ENCODE assay signal across 8 cellular contexts in the genomic region with DNA sequence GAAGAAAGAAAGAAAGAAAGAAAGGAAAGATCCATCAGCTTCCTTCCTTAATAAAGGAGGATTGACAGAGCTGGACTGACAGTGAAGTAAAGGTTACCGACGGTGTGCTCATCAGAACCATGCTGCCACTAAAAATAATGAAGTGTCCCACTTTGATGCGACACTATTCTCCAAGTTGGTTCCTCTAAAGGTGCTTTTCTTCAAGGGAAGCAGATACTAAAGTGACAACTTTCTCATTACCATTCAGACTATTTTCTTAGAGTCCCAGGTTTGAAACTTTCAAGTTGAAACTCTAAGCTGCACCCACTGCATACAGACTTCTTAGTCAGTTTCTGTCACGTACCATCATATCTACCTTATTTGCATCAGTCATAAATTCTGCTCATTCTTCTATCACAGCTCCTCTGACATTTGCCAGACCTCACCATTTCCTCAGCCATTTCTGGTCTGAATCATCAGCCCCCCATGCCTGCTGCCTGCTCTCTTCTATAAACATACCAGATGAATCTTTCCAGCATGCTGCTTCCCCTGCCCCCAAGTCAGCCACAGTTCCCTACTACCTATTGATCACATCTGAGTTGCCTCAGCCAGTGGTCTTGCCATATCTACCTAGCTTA.
DNase-seq lines count a peak whose midpoint lies in the region; ATAC-seq and TF ChIP-seq lines count a peak whose summit lies in the region.

No MANE protein-coding gene starts in this region.

- POLR2A ChIA-PET in MCF 10A (lab: Yijun Ruan, JAX) = no interaction called here

- no peak for DNase-seq in spleen
- DNase-seq in MCF 10A (ENCODE audit: unreplicated experiment) = no peak
- no peak for DNase-seq in activated CD4-positive, alpha-beta T cell treated with anti-CD3 and anti-CD28 coated beads, Interleukin-2, amount 50 U/mL, for 1 hour
- DNase-seq in NCI-H1694 (lab: John Stamatoyannopoulos, UW) = no peak
- no peak for DNase-seq in NCI-H2029 (lab: John Stamatoyannopoulos, UW)

- no peaks in the 10 kb centered on the region for H3K36me3 Mint-ChIP-seq in MCF 10A (ENCODE audit: insufficient read depth, unreplicated experiment)

- no peaks in the 10 kb centered on the region for H3K9me3 Mint-ChIP-seq in MCF 10A (ENCODE audit: unreplicated experiment)

- H3K27ac Mint-ChIP-seq in MCF 10A (ENCODE audit: low read depth, unreplicated experiment) = no peak overlapping the region

- no peak overlapping the region for H3K4me3 Mint-ChIP-seq in MCF 10A (ENCODE audit: unreplicated experiment)

- WGBS in spleen, 5 donors = 22 to 38% (median 32%) methylated on average over 4 of the region's 4 CpGs

- TF ChIP-seq CTCF in spleen (IDR thresholded peaks at IDR 0.05 in 8 of 11, conservative IDR thresholded peaks at IDR 0.05 in 3 of 11) (no peak), MCF 10A (IDR thresholded peaks at IDR 0.05; ENCODE audit: unreplicated experiment) (no peak)

- peak overlapping the region in 6 of 8 donors; percentile 9 to 65 (median 60) for H3K27ac ChIP-seq in spleen

- H3K9me3 ChIP-seq in spleen = no peaks in the 10 kb centered on the region

- H3K4me1 Mint-ChIP-seq in MCF 10A (ENCODE audit: insufficient read depth, unreplicated experiment) = no peaks in the 10 kb centered on the region

- H3K27me3 Mint-ChIP-seq in MCF 10A (ENCODE audit: insufficient read depth, unreplicated experiment) = peaks cover 21% of the 10 kb centered on the region

- peak overlapping the region in 4 of 8 donors; percentile 11 to 42 (median 21) for H3K4me3 ChIP-seq in spleen

- no TSS peak for BruUV-seq in MCF 10A (replicated peaks; lab: Mats Ljungman, UMichigan)

- H3K36me3 ChIP-seq in spleen = no peaks in the 10 kb centered on the region

- ATAC-seq in GM19035 (IDR thresholded peaks at IDR 0.05; ENCODE audit: unreplicated experiment) (peak; percentile 85), HG02852 (IDR thresholded peaks at IDR 0.05; ENCODE audit: unreplicated experiment) (peak; percentile 82)

- TF ChIP-seq POLR2A in Raji (IDR thresholded peaks at IDR 0.05; ENCODE audit: insufficient read depth, low read depth, low read length) (peak; percentile 37; the same call in 1 of the 2 replicates), spleen (IDR thresholded peaks at IDR 0.05) (no peak)

- CTCF ChIA-PET in MCF 10A (lab: Yijun Ruan, JAX) = interaction anchor here (0.6 kb wide), 1 partner anchor 13 kb away, joined by 4 read pairs; no protein-coding TSS in a partner anchor

- no peaks in the 10 kb centered on the region for H3K27me3 ChIP-seq in spleen (replicated peaks in 1 of 7)

- intact Hi-C loops in spleen (cut with DNase I; ENCODE audit: low total_unique reads) (no loop called here), MCF 10A (cut with micrococcal nuclease) (no loop called here)

- peaks cover 3 to 35% (median 19%) of the 10 kb centered on the region in 6 donors for H3K4me1 ChIP-seq in spleen
